ENCODE assay signal across 1 cellular context in genomic region chr4:52712172-52712990, GRCh38.
TF ChIP-seq lines count a peak whose summit lies in the region.

No MANE protein-coding gene starts in this region.

TF ChIP-seq in HepG2, 621 proteins besides CTCF, POLR2A, EP300 and RAD21 (continued from another document and continues in another):
- peak; percentile 54; the same call in 1 of the 2 replicates for TF ChIP-seq DZIP1 (CRISPR knock-in tag; IDR thresholded peaks at IDR 0.05)
- peak; percentile 12; the same call in 1 of the 2 replicates for TF ChIP-seq CBFB (CRISPR knock-in tag; IDR thresholded peaks at IDR 0.05)
- TF ChIP-seq ZNF513 (CRISPR knock-in tag; conservative IDR thresholded peaks at IDR 0.05) = 0 out of 2 replicates have a peak, but pooled peaks have one; percentile 81
- no peak; the same call in 1 of the 2 replicates for TF ChIP-seq MXD1 (CRISPR knock-in tag; IDR thresholded peaks at IDR 0.05)
- TF ChIP-seq BHLHE40 (IDR thresholded peaks at IDR 0.05; ENCODE audit: low read length) = peak; percentile 21; the same call in 1 of the 2 replicates
- peak; percentile 84 for TF ChIP-seq ZGPAT (CRISPR knock-in tag; IDR thresholded peaks at IDR 0.05)
- peak; percentile 86 for TF ChIP-seq ZNF607 (CRISPR knock-in tag; IDR thresholded peaks at IDR 0.05; ENCODE audit: borderline replicate concordance)
- TF ChIP-seq NRL (CRISPR knock-in tag; IDR thresholded peaks at IDR 0.05; ENCODE audit: borderline replicate concordance) = peak; percentile 83
- TF ChIP-seq MED1 (CRISPR knock-in tag; IDR thresholded peaks at IDR 0.05) = peak; percentile 38
- 0 out of 2 replicates have a peak, but pooled peaks have one; percentile 37 for TF ChIP-seq ZNF30 (CRISPR knock-in tag; IDR thresholded peaks at IDR 0.05)
- peak; percentile 29; the same call in 1 of the 2 replicates for TF ChIP-seq NFATC3 (CRISPR knock-in tag; IDR thresholded peaks at IDR 0.05)
- TF ChIP-seq, protein P1, sequence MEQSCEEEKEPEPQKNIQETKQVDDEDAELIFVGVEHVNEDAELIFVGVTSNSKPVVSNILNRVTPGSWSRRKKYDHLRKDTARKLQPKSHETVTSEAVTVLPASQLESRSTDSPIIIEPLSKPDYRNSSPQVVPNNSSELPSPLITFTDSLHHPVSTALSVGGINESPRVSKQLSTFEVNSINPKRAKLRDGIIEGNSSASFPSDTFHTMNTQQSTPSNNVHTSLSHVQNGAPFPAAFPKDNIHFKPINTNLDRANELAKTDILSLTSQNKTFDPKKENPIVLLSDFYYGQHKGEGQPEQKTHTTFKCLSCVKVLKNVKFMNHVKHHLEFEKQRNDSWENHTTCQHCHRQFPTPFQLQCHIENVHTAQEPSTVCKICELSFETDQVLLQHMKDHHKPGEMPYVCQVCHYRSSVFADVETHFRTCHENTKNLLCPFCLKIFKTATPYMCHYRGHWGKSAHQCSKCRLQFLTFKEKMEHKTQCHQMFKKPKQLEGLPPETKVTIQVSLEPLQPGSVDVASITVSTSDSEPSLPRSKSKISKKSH (CRISPR knock-in tag; IDR thresholded peaks at IDR 0.05; ENCODE audit: borderline replicate concordance) = peak; percentile 31; the same call in 1 of the 2 replicates
- TF ChIP-seq KAT8 (CRISPR knock-in tag; IDR thresholded peaks at IDR 0.05) = peak; percentile 70
- no peak for TF ChIP-seq MBNL3 (CRISPR knock-in tag; conservative IDR thresholded peaks at IDR 0.05)
- peak; percentile 66; the same call in 1 of the 2 replicates for TF ChIP-seq IRX3 (CRISPR knock-in tag; IDR thresholded peaks at IDR 0.05; ENCODE audit: borderline replicate concordance, low read depth)
- TF ChIP-seq, protein P2, sequence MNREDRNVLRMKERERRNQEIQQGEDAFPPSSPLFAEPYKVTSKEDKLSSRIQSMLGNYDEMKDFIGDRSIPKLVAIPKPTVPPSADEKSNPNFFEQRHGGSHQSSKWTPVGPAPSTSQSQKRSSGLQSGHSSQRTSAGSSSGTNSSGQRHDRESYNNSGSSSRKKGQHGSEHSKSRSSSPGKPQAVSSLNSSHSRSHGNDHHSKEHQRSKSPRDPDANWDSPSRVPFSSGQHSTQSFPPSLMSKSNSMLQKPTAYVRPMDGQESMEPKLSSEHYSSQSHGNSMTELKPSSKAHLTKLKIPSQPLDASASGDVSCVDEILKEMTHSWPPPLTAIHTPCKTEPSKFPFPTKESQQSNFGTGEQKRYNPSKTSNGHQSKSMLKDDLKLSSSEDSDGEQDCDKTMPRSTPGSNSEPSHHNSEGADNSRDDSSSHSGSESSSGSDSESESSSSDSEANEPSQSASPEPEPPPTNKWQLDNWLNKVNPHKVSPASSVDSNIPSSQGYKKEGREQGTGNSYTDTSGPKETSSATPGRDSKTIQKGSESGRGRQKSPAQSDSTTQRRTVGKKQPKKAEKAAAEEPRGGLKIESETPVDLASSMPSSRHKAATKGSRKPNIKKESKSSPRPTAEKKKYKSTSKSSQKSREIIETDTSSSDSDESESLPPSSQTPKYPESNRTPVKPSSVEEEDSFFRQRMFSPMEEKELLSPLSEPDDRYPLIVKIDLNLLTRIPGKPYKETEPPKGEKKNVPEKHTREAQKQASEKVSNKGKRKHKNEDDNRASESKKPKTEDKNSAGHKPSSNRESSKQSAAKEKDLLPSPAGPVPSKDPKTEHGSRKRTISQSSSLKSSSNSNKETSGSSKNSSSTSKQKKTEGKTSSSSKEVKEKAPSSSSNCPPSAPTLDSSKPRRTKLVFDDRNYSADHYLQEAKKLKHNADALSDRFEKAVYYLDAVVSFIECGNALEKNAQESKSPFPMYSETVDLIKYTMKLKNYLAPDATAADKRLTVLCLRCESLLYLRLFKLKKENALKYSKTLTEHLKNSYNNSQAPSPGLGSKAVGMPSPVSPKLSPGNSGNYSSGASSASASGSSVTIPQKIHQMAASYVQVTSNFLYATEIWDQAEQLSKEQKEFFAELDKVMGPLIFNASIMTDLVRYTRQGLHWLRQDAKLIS (CRISPR knock-in tag; IDR thresholded peaks at IDR 0.05) = 0 out of 2 replicates have a peak, but pooled peaks have one; percentile 65
- TF ChIP-seq MED8 (CRISPR knock-in tag; IDR thresholded peaks at IDR 0.05; ENCODE audit: insufficient replicate concordance) = peak; percentile 70
- peak; percentile 87; the same call in 1 of the 2 replicates for TF ChIP-seq NR2C2 (CRISPR knock-in tag; IDR thresholded peaks at IDR 0.05; ENCODE audit: borderline replicate concordance)
- TF ChIP-seq KDM2A (CRISPR knock-in tag; IDR thresholded peaks at IDR 0.05; ENCODE audit: borderline replicate concordance, low read depth) = peak; percentile 79; the same call in 1 of the 2 replicates
- no peak for TF ChIP-seq SIX1 (CRISPR knock-in tag; IDR thresholded peaks at IDR 0.05; ENCODE audit: borderline replicate concordance)
- no peak for TF ChIP-seq ZBTB40 (IDR thresholded peaks at IDR 0.05)
- no peak for TF ChIP-seq ZBTB40 (CRISPR knock-in tag; IDR thresholded peaks at IDR 0.05)
- TF ChIP-seq ZNF773 (CRISPR knock-in tag; IDR thresholded peaks at IDR 0.05; ENCODE audit: borderline replicate concordance) = no peak
- peak; percentile 43; the same call in 1 of the 2 replicates for TF ChIP-seq KDM5A (IDR thresholded peaks at IDR 0.05; ENCODE audit: borderline replicate concordance, low read length)
- no peak for TF ChIP-seq ZBTB33 (CRISPR knock-in tag; IDR thresholded peaks at IDR 0.05)
- 0 out of 2 replicates have a peak, but pooled peaks have one; percentile 50 for TF ChIP-seq AHR (CRISPR knock-in tag; IDR thresholded peaks at IDR 0.05)
- TF ChIP-seq ZNF891 (CRISPR knock-in tag; IDR thresholded peaks at IDR 0.05) = no peak
